Comparison of ENCODE assay signal across 8 cellular contexts in the genomic region with DNA sequence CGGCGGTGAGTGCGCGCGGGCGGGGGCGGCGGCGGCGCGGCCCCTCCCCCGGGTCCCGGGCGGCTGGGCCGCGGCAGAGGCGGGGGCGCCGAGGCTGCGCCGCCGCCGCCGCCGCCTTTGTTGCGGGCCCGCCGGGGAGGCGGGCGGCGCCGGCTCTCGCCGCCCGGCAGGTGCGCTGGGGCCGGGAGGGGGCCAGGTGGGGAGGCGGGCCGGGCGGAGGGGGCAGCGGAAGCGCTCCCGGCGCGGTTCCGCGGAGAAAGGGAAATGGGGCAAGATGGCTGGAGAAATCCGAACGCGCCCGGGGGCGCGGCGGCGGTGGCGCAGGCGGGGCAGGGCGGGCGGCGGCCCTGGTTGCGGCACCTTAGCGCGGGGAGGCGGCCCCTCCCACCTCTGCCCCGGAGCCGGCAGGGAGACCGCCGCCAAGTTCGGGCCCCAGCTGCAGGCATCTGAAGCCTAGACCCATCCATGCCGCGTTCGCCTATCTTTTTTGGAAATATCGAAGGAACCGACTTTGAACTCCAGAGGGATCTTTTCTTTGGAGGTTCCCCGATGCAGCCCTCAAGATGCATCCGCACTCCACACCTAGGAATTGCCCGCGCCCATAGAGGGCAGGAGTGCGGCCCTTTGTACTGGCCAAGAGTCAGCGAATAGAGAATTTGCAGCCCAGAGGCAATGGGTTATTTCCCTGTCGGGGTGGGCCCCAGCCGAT. TPM values are rescaled to one million over a fixed set of nuclear protein-coding genes. Genes with fewer than 3 reads are reported as not detected.
DNase-seq lines count a peak whose midpoint lies in the region; ATAC-seq, FAIRE-seq and TF ChIP-seq lines count a peak whose summit lies in the region.

No MANE protein-coding gene starts in this region.

- no peaks in the 10 kb centered on the region for H3K9me3 ChIP-seq in Caco-2
- H3K9me3 ChIP-seq in pancreas = no peaks in the 10 kb centered on the region

- H3K27ac Mint-ChIP-seq in Caco-2 (ENCODE audit: unreplicated experiment) (peak overlapping the region; percentile 91), type B pancreatic cell (peak overlapping the region; percentile 90)

- FAIRE-seq in pancreas (lab: Jason Lieb, UNC) = no peak

- peak; percentile 50 to 64 for DNase-seq in Caco-2
- peak; percentile 56 for DNase-seq in HK-2 (ENCODE audit: unreplicated experiment)
- DNase-seq in RPMI7951 (ENCODE audit: low read depth) = peak; percentile 39
- DNase-seq in activated naive CD4-positive, alpha-beta T cell (lab: John Stamatoyannopoulos, UW) = peak; percentile 12 to 48 (median 29)
- peak in 40 of 42 donors; percentile 26 to 79 (median 58) for DNase-seq in head of caudate nucleus
- DNase-seq in pancreas = peak; percentile 42 to 78 (median 62)
- no peak for DNase-seq in type B pancreatic cell (ENCODE audit: extremely low spot score, unreplicated experiment)

- WGBS in pancreas, 2 donors = 1 to 3% methylated on average over 30 to 82 of the region's 82 CpGs

- H3K27me3 ChIP-seq in Caco-2 (replicated peaks; ENCODE audit: control insufficient read depth, insufficient read depth, low read length) = no peaks in the 10 kb centered on the region
- H3K27me3 ChIP-seq in pancreas = no peaks in the 10 kb centered on the region

- no TSS peak for BruUV-seq in Caco-2 (replicated peaks; lab: Mats Ljungman, UMichigan)

- POLR2A ChIA-PET in Caco-2 (lab: Charles Lee) = interaction anchor here (0.5 to 3.1 kb wide), 6 partner anchors 12 to 380 kb away, joined by 3 to 17 read pairs (median 5); a partner anchor contains a TSS

- CTCF ChIA-PET in Caco-2 (lab: Charles Lee) = interaction anchor here (1.1 kb wide), 1 partner anchor 71 kb away, joined by 3 read pairs; no protein-coding TSS in a partner anchor

- H3K36me3 Mint-ChIP-seq in Caco-2 (ENCODE audit: insufficient read depth, unreplicated experiment) (peaks cover 49% of the 10 kb centered on the region), type B pancreatic cell (peaks cover 17% of the 10 kb centered on the region)

- TF ChIP-seq CTCF in Caco-2 (IDR thresholded peaks at IDR 0.05; ENCODE audit: insufficient read depth in 1 of 2, low read depth in 1 of 2, low read length in 1 of 2, severe bottlenecking in 1 of 2, unreplicated experiment in 1 of 2) (peak in 1 of 2 experiments; percentile 5), pancreas (IDR thresholded peaks at IDR 0.05) (no peak), type B pancreatic cell (conservative IDR thresholded peaks at IDR 0.05) (peak; percentile 50)

- peak overlapping the region; percentile 47 to 94 (median 73) for H3K27ac ChIP-seq in pancreas

- peak; percentile 34 for ATAC-seq in GM19467 (IDR thresholded peaks at IDR 0.05; ENCODE audit: unreplicated experiment)
- peak; percentile 13 to 31 (median 28) for ATAC-seq in pancreas

- H3K4me1 ChIP-seq in Caco-2 = peaks cover 45% of the 10 kb centered on the region
- peaks cover 29 to 49% (median 32%) of the 10 kb centered on the region in 3 donors for H3K4me1 ChIP-seq in pancreas

- peak overlapping the region; percentile 83 for H3K4me3 ChIP-seq in Caco-2 (ENCODE audit: low read depth, low read length)
- H3K4me3 ChIP-seq in pancreas = peak overlapping the region; percentile 31 to 75 (median 66)

- no peaks in the 10 kb centered on the region for H3K27me3 Mint-ChIP-seq in Caco-2 (ENCODE audit: insufficient read depth, unreplicated experiment)
- H3K27me3 Mint-ChIP-seq in type B pancreatic cell = peaks cover 3% of the 10 kb centered on the region

- peaks cover 3% of the 10 kb centered on the region for H3K36me3 ChIP-seq in Caco-2 (ENCODE audit: control insufficient read depth, insufficient read depth, low read length)
- peaks cover 0 to 10% (median 9%) of the 10 kb centered on the region in 3 donors for H3K36me3 ChIP-seq in pancreas

- no peaks in the 10 kb centered on the region for H3K9me3 Mint-ChIP-seq in Caco-2 (ENCODE audit: unreplicated experiment)
- no peaks in the 10 kb centered on the region for H3K9me3 Mint-ChIP-seq in type B pancreatic cell

- intact Hi-C loops in Caco-2 (cut with micrococcal nuclease; ENCODE audit: unreplicated experiment) = loop anchor here (1.0 kb wide), 1 partner anchor 37 kb away; a partner anchor contains a TSS
- intact Hi-C loops in head of caudate nucleus (cut with DNase I) = loop anchor here (1.0 to 10.0 kb wide), 2 partner anchors 37 to 385 kb away; a partner anchor contains a TSS
- intact Hi-C loops in pancreas (cut with DNase I) = no loop called here

- peaks cover 45% of the 10 kb centered on the region for H3K4me1 Mint-ChIP-seq in Caco-2 (ENCODE audit: low read depth, unreplicated experiment)
- H3K4me1 Mint-ChIP-seq in type B pancreatic cell (ENCODE audit: unreplicated experiment) = peaks cover 34% of the 10 kb centered on the region

- H3K4me3 Mint-ChIP-seq in Caco-2 (ENCODE audit: unreplicated experiment) = peak overlapping the region; percentile 78
- peak overlapping the region; percentile 91 for H3K4me3 Mint-ChIP-seq in type B pancreatic cell

RNA-seq across cellular contexts. Expression of a gene that starts 0.5 kb away (rescaled TPM):
- 27.2 and 29.8 TPM in 2 replicates for total RNA-seq in Caco-2 (2022)
- 17.6 and 18.3 TPM in 2 replicates for total RNA-seq in RPMI7951 (2014; rRNA removed; shearing (Covaris generic))
- total RNA-seq in pancreas = 10 to 100 TPM; 11.7 to 26.7 (median 15.2) TPM
- 10 to 100 TPM in 1 of 2 donors, 1 to 10 TPM in 1; 6.3 to 11.6 TPM for polyA plus RNA-seq in pancreas
- 40.7 and 41.0 TPM in 2 replicates for total RNA-seq in type B pancreatic cell (ENCODE audit: low replicate concordance)

RNA-seq across cellular contexts. Expression of a gene that starts 36.3 kb away (rescaled TPM):
- total RNA-seq in Caco-2 (2022) = 13.7 and 13.9 TPM in 2 replicates
- total RNA-seq in RPMI7951 (2014; rRNA removed; shearing (Covaris generic)) = 11.6 and 11.7 TPM in 2 replicates
- 1 to 10 TPM; 2.8 to 6.2 (median 4.0) TPM for total RNA-seq in pancreas
- 1 to 10 TPM; 3.1 to 8.2 TPM for polyA plus RNA-seq in pancreas
- total RNA-seq in type B pancreatic cell (ENCODE audit: low replicate concordance) = 12.4 and 18.4 TPM in 2 replicates

Comparison
In these comparisons a context has a peak if more than half of its experiments do, and no peak if none do; other contexts are left out.
1. intact Hi-C loops: an anchor here in Caco-2 (1.0 kb wide) and head of caudate nucleus (1.0 to 10.0 kb wide); none called in pancreas.